In genomic region chr7:36058020-36058592, GRCh38 we compare ENCODE assay signal across 17 cellular contexts.
DNase-seq lines count a peak whose midpoint lies in the region; ATAC-seq, FAIRE-seq and TF ChIP-seq lines count a peak whose summit lies in the region.
"Had no signal": no experiment of that assay in that cellular context is flagged by ENCODE, and none has a peak within 500 bp of the region (broad histone marks: within the 10 kb centered on the region; RNA-seq: fewer than 3 reads in every experiment).

No MANE protein-coding gene starts in this region.

- intact Hi-C loops in activated CD4-positive, alpha-beta T cell treated with anti-CD3 and anti-CD28 coated beads, Interleukin-2, amount 10 ng/mL, durations not matched to agents 24 days and 14 days (cut with micrococcal nuclease), result no loop called here

- no peak overlapping the region for H3K27ac Mint-ChIP-seq in activated T-cell treated with anti-CD3 and anti-CD28 coated beads, Interleukin-2, amount 50 U/mL, for 72 hours
- H3K27ac Mint-ChIP-seq in stimulated activated naive B cell treated with anti-CD40 and anti-IgM and Interleukin-4, amounts not matched to agents 10 μg/mL and 1 μg/mL and 100 μg/mL, for 72 hours, result peak overlapping the region; percentile 31
- no peak overlapping the region for H3K27ac Mint-ChIP-seq in activated CD4-positive, alpha-beta T cell treated with anti-CD3 and anti-CD28 coated beads, Interleukin-2, amount 10 ng/mL, durations not matched to agents 24 days and 14 days
- H3K27ac Mint-ChIP-seq: activated CD8-positive, alpha-beta T cell treated with anti-CD3 and anti-CD28 coated beads for 36 hours; activated naive CD4-positive, alpha-beta T cell treated with anti-CD3 and anti-CD28 coated beads, Interleukin-2, amount 50 U/mL, for 24 hours had no signal

- peak; percentile 72 to 87 for ATAC-seq in activated T-cell treated with anti-CD3 and anti-CD28 coated beads, Interleukin-2, amount 50 U/mL, for 72 hours (replicated peaks in 1 of 2)
- ATAC-seq in GM21723 (IDR thresholded peaks at IDR 0.05; ENCODE audit: unreplicated experiment) (peak; percentile 82), HG03280 (IDR thresholded peaks at IDR 0.05; ENCODE audit: unreplicated experiment) (peak; percentile 59), HG03135 (IDR thresholded peaks at IDR 0.05; ENCODE audit: unreplicated experiment) (no peak)
- ATAC-seq in stimulated activated naive B cell treated with anti-CD40 and anti-IgM and Interleukin-4, amounts not matched to agents 10 μg/mL and 1 μg/mL and 100 μg/mL, for 72 hours (replicated peaks), result peak; percentile 68 to 71
- ATAC-seq: activated CD8-positive, alpha-beta T cell treated with anti-CD3 and anti-CD28 coated beads for 36 hours; esophagus mucosa had no signal

- no peak overlapping the region for H3K4me3 Mint-ChIP-seq in activated T-cell treated with anti-CD3 and anti-CD28 coated beads, Interleukin-2, amount 50 U/mL, for 72 hours
- H3K4me3 Mint-ChIP-seq in stimulated activated naive B cell treated with anti-CD40 and anti-IgM and Interleukin-4, amounts not matched to agents 10 μg/mL and 1 μg/mL and 100 μg/mL, for 72 hours, result peak overlapping the region; percentile 18 to 22
- H3K4me3 Mint-ChIP-seq in activated CD4-positive, alpha-beta T cell treated with anti-CD3 and anti-CD28 coated beads, Interleukin-2, amount 10 ng/mL, durations not matched to agents 24 days and 14 days, result no peak overlapping the region
- H3K4me3 Mint-ChIP-seq: activated CD8-positive, alpha-beta T cell treated with anti-CD3 and anti-CD28 coated beads for 36 hours; activated naive CD4-positive, alpha-beta T cell treated with anti-CD3 and anti-CD28 coated beads, Interleukin-2, amount 50 U/mL, for 24 hours; central memory CD8-positive, alpha-beta T cell had no signal

- no peak for TF ChIP-seq POLR2A in H54 (IDR thresholded peaks at IDR 0.05; ENCODE audit: low read depth, low read length)

- FAIRE-seq in H54 (lab: Jason Lieb, UNC), result no peak

- H3K4me1 Mint-ChIP-seq in activated T-cell treated with anti-CD3 and anti-CD28 coated beads, Interleukin-2, amount 50 U/mL, for 72 hours (ENCODE audit: low read depth), result peaks cover 10% of the 10 kb centered on the region
- peaks cover 11 to 12% of the 10 kb centered on the region in 2 donors for H3K4me1 Mint-ChIP-seq in stimulated activated naive B cell treated with anti-CD40 and anti-IgM and Interleukin-4, amounts not matched to agents 10 μg/mL and 1 μg/mL and 100 μg/mL, for 72 hours
- H3K4me1 Mint-ChIP-seq in activated CD4-positive, alpha-beta T cell treated with anti-CD3 and anti-CD28 coated beads, Interleukin-2, amount 10 ng/mL, durations not matched to agents 24 days and 14 days, result no peaks in the 10 kb centered on the region
- H3K4me1 Mint-ChIP-seq: activated naive CD4-positive, alpha-beta T cell treated with anti-CD3 and anti-CD28 coated beads, Interleukin-2, amount 50 U/mL, for 24 hours; central memory CD8-positive, alpha-beta T cell had no signal

- no peaks in the 10 kb centered on the region for H3K9me3 Mint-ChIP-seq in activated T-cell treated with anti-CD3 and anti-CD28 coated beads, Interleukin-2, amount 50 U/mL, for 72 hours
- no peaks in the 10 kb centered on the region for H3K9me3 Mint-ChIP-seq in stimulated activated naive B cell treated with anti-CD40 and anti-IgM and Interleukin-4, amounts not matched to agents 10 μg/mL and 1 μg/mL and 100 μg/mL, for 72 hours
- H3K9me3 Mint-ChIP-seq in activated CD4-positive, alpha-beta T cell treated with anti-CD3 and anti-CD28 coated beads, Interleukin-2, amount 10 ng/mL, durations not matched to agents 24 days and 14 days, result no peaks in the 10 kb centered on the region
- H3K9me3 Mint-ChIP-seq: activated CD8-positive, alpha-beta T cell treated with anti-CD3 and anti-CD28 coated beads for 36 hours; activated naive CD4-positive, alpha-beta T cell treated with anti-CD3 and anti-CD28 coated beads, Interleukin-2, amount 50 U/mL, for 24 hours; central memory CD8-positive, alpha-beta T cell had no signal

- peak in 1 of 2 donors; percentile 1 for DNase-seq in activated T-cell treated with anti-CD3 and anti-CD28 coated beads, Interleukin-2, amount 50 U/mL, for 72 hours
- DNase-seq in activated T-cell treated with anti-CD3 and anti-CD28 coated beads for 4 hours, result no peak
- no peak for DNase-seq in stimulated activated naive B cell treated with anti-CD40 and anti-IgM and Interleukin-4, amounts not matched to agents 10 μg/mL and 1 μg/mL and 100 μg/mL, for 72 hours
- DNase-seq in activated CD4-positive, alpha-beta T cell treated with anti-CD3 and anti-CD28 coated beads, Interleukin-2, amount 10 ng/mL, durations not matched to agents 24 days and 14 days, result no peak
- DNase-seq in H54 (ENCODE audit: insufficient read length, low spot score), result no peak
- DNase-seq: 8988T; activated CD8-positive, alpha-beta T cell treated with anti-CD3 and anti-CD28 coated beads for 36 hours; COR-L47; Karpas-422; NCI-H2171; stimulated activated CD4-positive, alpha-beta T cell treated with anti-CD3 and anti-CD28 coated beads, Interleukin-4, amount 100 ng/mL, for 24 hours had no signal

- no peaks in the 10 kb centered on the region for H3K27me3 Mint-ChIP-seq in activated T-cell treated with anti-CD3 and anti-CD28 coated beads, Interleukin-2, amount 50 U/mL, for 72 hours (ENCODE audit: low read depth)
- peaks cover 5 to 8% of the 10 kb centered on the region in 2 donors for H3K27me3 Mint-ChIP-seq in stimulated activated naive B cell treated with anti-CD40 and anti-IgM and Interleukin-4, amounts not matched to agents 10 μg/mL and 1 μg/mL and 100 μg/mL, for 72 hours
- peaks cover 10% of the 10 kb centered on the region for H3K27me3 Mint-ChIP-seq in activated CD4-positive, alpha-beta T cell treated with anti-CD3 and anti-CD28 coated beads, Interleukin-2, amount 10 ng/mL, durations not matched to agents 24 days and 14 days
- H3K27me3 Mint-ChIP-seq: activated CD8-positive, alpha-beta T cell treated with anti-CD3 and anti-CD28 coated beads for 36 hours had no signal

- no peaks in the 10 kb centered on the region for H3K36me3 Mint-ChIP-seq in activated T-cell treated with anti-CD3 and anti-CD28 coated beads, Interleukin-2, amount 50 U/mL, for 72 hours (ENCODE audit: insufficient read depth in 2 of 2)
- no peaks in the 10 kb centered on the region for H3K36me3 Mint-ChIP-seq in stimulated activated naive B cell treated with anti-CD40 and anti-IgM and Interleukin-4, amounts not matched to agents 10 μg/mL and 1 μg/mL and 100 μg/mL, for 72 hours
- H3K36me3 Mint-ChIP-seq in activated CD4-positive, alpha-beta T cell treated with anti-CD3 and anti-CD28 coated beads, Interleukin-2, amount 10 ng/mL, durations not matched to agents 24 days and 14 days (ENCODE audit: low read depth), result no peaks in the 10 kb centered on the region
- H3K36me3 Mint-ChIP-seq: activated naive CD4-positive, alpha-beta T cell treated with anti-CD3 and anti-CD28 coated beads, Interleukin-2, amount 50 U/mL, for 24 hours had no signal

Comparison
In these comparisons a context has a peak if more than half of its experiments do, and no peak if none do; other contexts are left out.
1. H3K4me3 Mint-ChIP-seq: peak in stimulated activated naive B cell treated with anti-CD40 and anti-IgM and Interleukin-4, amounts not matched to agents 10 μg/mL and 1 μg/mL and 100 μg/mL, for 72 hours (2 of 2); none in activated T-cell treated with anti-CD3 and anti-CD28 coated beads, Interleukin-2, amount 50 U/mL, for 72 hours (0 of 2) and activated CD4-positive, alpha-beta T cell treated with anti-CD3 and anti-CD28 coated beads, Interleukin-2, amount 10 ng/mL, durations not matched to agents 24 days and 14 days (single experiment).